ENCODE assay signal across 25 cellular contexts in the genomic region with DNA sequence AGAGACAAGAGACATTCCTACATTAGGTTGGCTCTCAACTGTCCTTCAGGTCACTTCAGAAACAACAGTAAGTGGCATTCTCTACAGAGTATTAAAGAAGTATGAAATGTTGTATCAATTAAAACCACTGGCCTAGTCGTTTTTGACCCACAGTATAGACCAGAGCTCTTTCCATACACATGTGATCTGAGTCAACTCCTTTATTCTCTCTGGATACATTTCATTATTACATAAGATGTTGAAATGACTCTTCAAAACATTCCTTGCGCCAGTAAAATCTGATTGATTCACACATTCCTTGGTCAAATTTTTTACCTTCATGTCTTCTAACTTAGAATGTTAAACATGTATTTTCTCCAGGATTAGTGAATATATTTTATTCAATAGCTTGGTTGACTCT.
DNase-seq lines count a peak whose midpoint lies in the region; ATAC-seq, FAIRE-seq and TF ChIP-seq lines count a peak whose summit lies in the region.
"Had no signal": no experiment of that assay in that cellular context is flagged by ENCODE, and none has a peak within 500 bp of the region (broad histone marks: within the 10 kb centered on the region; RNA-seq: fewer than 3 reads in every experiment).

No MANE protein-coding gene starts in this region.

- H3K27ac Mint-ChIP-seq in stimulated activated memory B cell treated with anti-CD40 and anti-IgM and Interleukin-4, amounts not matched to agents 10 μg/mL and 1 μg/mL and 100 μg/mL, for 72 hours: no peak overlapping the region
- H3K27ac Mint-ChIP-seq: CD4-positive, alpha-beta T cell; H9 had no signal

- no peak overlapping the region for H2BK120ac ChIP-seq in IMR-90 (ENCODE audit: low read depth, low read length)

- H3K9me1 ChIP-seq in IMR-90 (ENCODE audit: insufficient read depth, low read length): no peaks in the 10 kb centered on the region

- WGBS in IMR-90 (ENCODE audit: extremely low coverage in 2 of 2, insufficient read length in 1 of 2), 2 experiments: no CpG with 5 or more reads among the region's 2 CpGs

- H3K27ac ChIP-seq in IMR-90 (ENCODE audit: insufficient read depth, low read length): no peak overlapping the region
- H3K27ac ChIP-seq: A549, BLaER1 had no signal

- H3K79me1 ChIP-seq in IMR-90 (ENCODE audit: low read depth in 1 of 2, low read length in 2 of 2): no peaks in the 10 kb centered on the region

- no peaks in the 10 kb centered on the region for H3K9me3 ChIP-seq in IMR-90 (ENCODE audit: control insufficient read depth, insufficient read depth, low read length)
- H3K9me3 ChIP-seq: A549, BLaER1 had no signal

- H3K27me3 ChIP-seq in IMR-90 (ENCODE audit: control insufficient read depth, insufficient read depth, low read length): no peaks in the 10 kb centered on the region
- H3K27me3 ChIP-seq: BLaER1, MG63 had no signal

- H2BK20ac ChIP-seq in IMR-90 (ENCODE audit: low read depth, low read length): no peak overlapping the region

- DNase-seq in GM03348 (ENCODE audit: low spot score): peak; percentile 22
- DNase-seq in IMR-90: peak; percentile 8
- DNase-seq in sciatic nerve (ENCODE audit: low spot score): no peak
- no peak for DNase-seq in globus pallidus (ENCODE audit: low spot score)
- DNase-seq: CD4-positive, alpha-beta T cell; COR-L47; DND-41; H9; Kasumi-1; MG63; NCI-H1048; NCI-H1417 treated with DMSO at 0.1 percent for 48 hours; NCI-H187; NCI-H2107; NCI-H446 treated with DMSO at 0.1 percent for 48 hours; NCI-H526 treated with DMSO at 0.1 percent for 48 hours; SHP77 had no signal

- H4K20me1 ChIP-seq in IMR-90 (ENCODE audit: insufficient read depth, low read length): no peaks in the 10 kb centered on the region
- H4K20me1 ChIP-seq: BLaER1 had no signal

- H3K9ac ChIP-seq in IMR-90 (ENCODE audit: low read depth, low read length): no peak overlapping the region
- H3K9ac ChIP-seq: BLaER1 had no signal

- no peak overlapping the region for H2AFZ ChIP-seq in IMR-90 (replicated peaks; ENCODE audit: low read length, poor library complexity)

- no peak overlapping the region for H4K8ac ChIP-seq in IMR-90 (ENCODE audit: low read depth in 2 of 2, low read length in 2 of 2)

- no peaks in the 10 kb centered on the region for H3K9me3 Mint-ChIP-seq in stimulated activated memory B cell treated with anti-CD40 and anti-IgM and Interleukin-4, amounts not matched to agents 10 μg/mL and 1 μg/mL and 100 μg/mL, for 72 hours
- H3K9me3 Mint-ChIP-seq: H9 had no signal

- H3K4me2 ChIP-seq in IMR-90 (ENCODE audit: low read depth, low read length): no peak overlapping the region
- H3K4me2 ChIP-seq: A549, BLaER1 had no signal

- H3K36me3 ChIP-seq in IMR-90 (ENCODE audit: control insufficient read depth, insufficient read depth, low read length): no peaks in the 10 kb centered on the region
- H3K36me3 ChIP-seq: BLaER1, MG63 had no signal

- dilution Hi-C loops in IMR-90 (cut with HindIII; ENCODE audit: low sequenced_read_pairs, unreplicated experiment): no loop called here

- no peak overlapping the region for H3K18ac ChIP-seq in IMR-90 (ENCODE audit: low read depth, low read length)

- H3K4me1 ChIP-seq in IMR-90 (ENCODE audit: control insufficient read depth, insufficient read depth, low read length): peaks cover 4% of the 10 kb centered on the region; the same call in 1 of the 2 replicates
- H3K4me1 ChIP-seq: A549 had no signal

- no peak for TF ChIP-seq RAD21 in IMR-90 (IDR thresholded peaks at IDR 0.05; ENCODE audit: low read length)

- H3K4ac ChIP-seq in IMR-90 (ENCODE audit: low read depth, low read length): no peak overlapping the region

- no peaks in the 10 kb centered on the region for H3K4me1 Mint-ChIP-seq in stimulated activated memory B cell treated with anti-CD40 and anti-IgM and Interleukin-4, amounts not matched to agents 10 μg/mL and 1 μg/mL and 100 μg/mL, for 72 hours

- H3K14ac ChIP-seq in IMR-90 (replicated peaks; ENCODE audit: low read depth, low read length): no peak overlapping the region

- no peak overlapping the region for H2BK5ac ChIP-seq in IMR-90 (ENCODE audit: low read depth, low read length, poor library complexity, severe bottlenecking)

- no peak for ATAC-seq in IMR-90 (ENCODE audit: low read depth)
- peak; percentile 42 for ATAC-seq in sciatic nerve
- no peak for ATAC-seq in stimulated activated memory B cell treated with anti-CD40 and anti-IgM and Interleukin-4, amounts not matched to agents 10 μg/mL and 1 μg/mL and 100 μg/mL, for 72 hours
- no peak for ATAC-seq in HG03442 (IDR thresholded peaks at IDR 0.05; ENCODE audit: unreplicated experiment)
- ATAC-seq in GM18502 (IDR thresholded peaks at IDR 0.05; ENCODE audit: poor library complexity, unreplicated experiment): no peak
- ATAC-seq: A549 had no signal

- H3K36me3 Mint-ChIP-seq in stimulated activated memory B cell treated with anti-CD40 and anti-IgM and Interleukin-4, amounts not matched to agents 10 μg/mL and 1 μg/mL and 100 μg/mL, for 72 hours: no peaks in the 10 kb centered on the region

- H2BK15ac ChIP-seq in IMR-90 (ENCODE audit: low read depth, low read length): no peak overlapping the region

- H4K5ac ChIP-seq in IMR-90 (ENCODE audit: low read depth, low read length): no peak overlapping the region

- BruUV-seq in IMR-90 (replicated peaks; lab: Mats Ljungman, UMichigan): no TSS peak

- POLR2A ChIA-PET in IMR-90 (lab: Charles Lee; ENCODE audit: unreplicated experiment): no interaction called here

- FAIRE-seq in endometrium (lab: Jason Lieb, UNC): peak; percentile 45
- FAIRE-seq: A549, GM12892, GM18507 had no signal

- H3K56ac ChIP-seq in IMR-90 (ENCODE audit: extremely low read depth, insufficient read depth, low read length): no peak overlapping the region

- in situ Hi-C loops in IMR-90 (cut with MboI; ENCODE audit: low sequenced_read_pairs): no loop called here

- H3K27me3 Mint-ChIP-seq in stimulated activated memory B cell treated with anti-CD40 and anti-IgM and Interleukin-4, amounts not matched to agents 10 μg/mL and 1 μg/mL and 100 μg/mL, for 72 hours: no peaks in the 10 kb centered on the region
- H3K27me3 Mint-ChIP-seq: CD4-positive, alpha-beta T cell had no signal

- no peak overlapping the region for H3K4me3 Mint-ChIP-seq in stimulated activated memory B cell treated with anti-CD40 and anti-IgM and Interleukin-4, amounts not matched to agents 10 μg/mL and 1 μg/mL and 100 μg/mL, for 72 hours
- H3K4me3 Mint-ChIP-seq: CD4-positive, alpha-beta T cell; H9 had no signal

- H2AK9ac ChIP-seq in IMR-90 (replicated peaks; ENCODE audit: low read depth, low read length, poor library complexity): no peak overlapping the region

- no peak for TF ChIP-seq POLR2A in IMR-90 (IDR thresholded peaks at IDR 0.05; ENCODE audit: low read depth, low read length)

- H2AK5ac ChIP-seq in IMR-90 (ENCODE audit: low read depth, low read length): no peak overlapping the region

- intact Hi-C loops in IMR-90 (cut with micrococcal nuclease) (no loop called here), sciatic nerve (cut with DNase I) (no loop called here)

- no peak overlapping the region for H4K91ac ChIP-seq in IMR-90 (ENCODE audit: insufficient read depth, low read depth, low read length)

- H3K4me3 ChIP-seq in IMR-90 (ENCODE audit: insufficient read depth, low read depth, low read length): no peak overlapping the region
- H3K4me3 ChIP-seq: A549, BLaER1, MG63 had no signal

- H3K23ac ChIP-seq in IMR-90 (ENCODE audit: low read depth, low read length): no peak overlapping the region

- TF ChIP-seq CTCF in IMR-90 (conservative IDR thresholded peaks at IDR 0.05; ENCODE audit: low read depth, low read length): no peak

- CTCF ChIA-PET in IMR-90 (lab: Yijun Ruan, JAX): no interaction called here

TF ChIP-seq in IMR-90, 13 proteins besides CTCF, POLR2A, EP300 and RAD21:
- TF ChIP-seq FOS (IDR thresholded peaks at IDR 0.05; ENCODE audit: low read depth, low read length): no peak
- TF ChIP-seq MAFK (IDR thresholded peaks at IDR 0.05; ENCODE audit: low read depth, low read length): no peak
- no peak for TF ChIP-seq RFX5 (IDR thresholded peaks at IDR 0.05; ENCODE audit: low read depth, low read length)
- no peak for TF ChIP-seq USF2 (IDR thresholded peaks at IDR 0.05; ENCODE audit: low read depth, low read length)
- no peak for TF ChIP-seq SMC3 (IDR thresholded peaks at IDR 0.05; ENCODE audit: low read depth, low read length)

Comparison
In these comparisons a context has a peak if more than half of its experiments do, and no peak if none do; other contexts are left out.
1. DNase-seq: peak in GM03348 (single experiment) and IMR-90 (single experiment); none in sciatic nerve (single experiment) and globus pallidus (single experiment).